Comparison of ENCODE assay signal across 16 cellular contexts in the genomic region with DNA sequence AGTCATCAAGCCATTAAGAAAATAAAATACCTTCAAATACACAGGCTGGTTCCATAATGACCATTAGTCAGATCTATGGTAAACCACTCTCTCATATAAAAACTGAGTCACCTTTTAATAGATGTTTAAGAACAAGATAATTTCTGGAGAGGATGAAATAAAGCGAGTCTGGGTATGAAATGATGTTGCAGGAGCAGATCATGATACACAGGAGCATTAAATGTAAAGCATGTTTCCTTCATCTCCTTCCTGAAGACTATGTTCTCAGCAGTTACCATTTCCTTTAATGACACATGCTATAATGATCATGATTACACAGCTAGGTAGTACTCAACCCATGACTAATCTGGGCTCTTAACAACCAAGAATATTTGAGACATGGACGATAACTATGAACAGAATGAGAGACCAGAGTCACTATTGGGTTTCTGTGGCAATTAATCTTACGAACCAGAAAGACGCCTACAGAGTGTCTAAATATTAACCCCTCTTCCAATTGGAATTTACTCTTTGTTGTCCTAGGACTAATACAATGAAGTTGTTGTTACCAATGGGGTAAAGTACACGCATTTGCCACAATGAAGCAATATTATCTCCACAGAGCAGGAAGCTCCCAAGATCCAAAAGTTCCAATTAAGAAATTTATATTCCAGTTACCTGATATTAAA.
DNase-seq lines count a peak whose midpoint lies in the region; ATAC-seq, FAIRE-seq and TF ChIP-seq lines count a peak whose summit lies in the region.
"Had no signal": no experiment of that assay in that cellular context is flagged by ENCODE, and none has a peak within 500 bp of the region (broad histone marks: within the 10 kb centered on the region; RNA-seq: fewer than 3 reads in every experiment).

No MANE protein-coding gene starts in this region.

- TF ChIP-seq EP300 in K562 (IDR thresholded peaks at IDR 0.05; ENCODE audit: low read length): no peak

- no peak overlapping the region for H2AFZ ChIP-seq in K562 (ENCODE audit: low read depth, low read length)
- H2AFZ ChIP-seq: neural progenitor cell had no signal

- intact Hi-C loops in K562 (cut with micrococcal nuclease): no loop called here

- H3K36me3 ChIP-seq in K562 (ENCODE audit: control insufficient read depth, insufficient read depth, low read length) (no peaks in the 10 kb centered on the region), liver (ENCODE audit: control insufficient read depth in 4 of 4, insufficient read depth in 3 of 4, low read depth in 1 of 4, low read length in 3 of 4) (no peaks in the 10 kb centered on the region)
- H3K36me3 ChIP-seq: esophagus muscularis mucosa, neural progenitor cell had no signal

- H3K79me2 ChIP-seq in K562 (ENCODE audit: control insufficient read depth, insufficient read depth, low read length): peaks cover 31% of the 10 kb centered on the region

- peak overlapping the region; percentile 8; the same call in 1 of the 3 replicates for H3K27ac ChIP-seq in K562 (ENCODE audit: extremely low read depth, low read depth, low read length)
- H3K27ac ChIP-seq in liver (ENCODE audit: low read depth in 1 of 2, low read length in 2 of 2): peak overlapping the region in 1 of 2 donors; percentile 22
- H3K27ac ChIP-seq: BLaER1 treated with 17β-estradiol and CSF1 and Interleukin-3, amounts not matched to agents 10 nM and 100 nM; esophagus muscularis mucosa; neural progenitor cell had no signal

- no peaks in the 10 kb centered on the region for H3K9me3 ChIP-seq in K562 (replicated peaks; ENCODE audit: control insufficient read depth, insufficient read depth, low read depth, low read length)
- no peaks in the 10 kb centered on the region for H3K9me3 ChIP-seq in liver (ENCODE audit: control insufficient read depth in 4 of 4, low read length in 3 of 4)
- H3K9me3 ChIP-seq: esophagus muscularis mucosa had no signal

- H3K4me2 ChIP-seq in K562 (ENCODE audit: insufficient read depth, low read length): no peak overlapping the region
- H3K4me2 ChIP-seq: BLaER1 treated with 17β-estradiol and CSF1 and Interleukin-3, amounts not matched to agents 10 nM and 100 nM; neural progenitor cell had no signal

- no peak for TF ChIP-seq POLR2A in K562 (conservative IDR thresholded peaks at IDR 0.05)

- H3K9ac ChIP-seq in K562 (ENCODE audit: insufficient read depth in 1 of 2, low read depth in 2 of 2, low read length in 2 of 2) (no peak overlapping the region), liver (ENCODE audit: low read depth in 1 of 2, low read length in 2 of 2) (no peak overlapping the region)
- H3K9ac ChIP-seq: BLaER1 treated with 17β-estradiol and CSF1 and Interleukin-3, amounts not matched to agents 10 nM and 100 nM; neural progenitor cell had no signal

- 58% methylated on average over 5 of the region's 5 CpGs for WGBS in K562 (ENCODE audit: insufficient coverage, low coverage, missing lambda C conversion rate)
- WGBS in liver: 47% methylated on average over 5 of the region's 5 CpGs

- DNase-seq in AG08396 (ENCODE audit: low spot score) (peak; percentile 6), HS-5 (ENCODE audit: low read depth) (peak; percentile 74), K562 (ENCODE audit: extremely low read depth in 1 of 4, low spot score in 3 of 4) (no peak), iPS-NIHi11 (ENCODE audit: low spot score) (no peak), NCI-H2171 treated with DMSO at 0.1 percent for 48 hours (lab: John Stamatoyannopoulos, UW) (no peak)
- DNase-seq in stimulated activated naive CD4-positive, alpha-beta T cell treated with Interleukin-2 at 50 U/mL for 16 hours (lab: John Stamatoyannopoulos, UW): no peak
- DNase-seq: activated gamma-delta T cell treated with Interleukin-2 at 50 U/mL for 16 hours; central memory CD4-positive, alpha-beta T cell; NCI-H1694; T-helper 2 cell had no signal

- no TSS peak for BruUV-seq in K562 (replicated peaks; lab: Mats Ljungman, UMichigan)

- H3K9me1 ChIP-seq in K562 (ENCODE audit: control insufficient read depth, insufficient read depth, low read length): no peaks in the 10 kb centered on the region

- in situ Hi-C loops in K562 (cut with MboI): no loop called here

- no peak for ATAC-seq in K562
- no peak for ATAC-seq in HG03460 (IDR thresholded peaks at IDR 0.05; ENCODE audit: unreplicated experiment)

- H3K27me3 ChIP-seq in K562 (ENCODE audit: control insufficient read depth in 2 of 2, insufficient read depth in 2 of 2, low read length in 2 of 2) (no peaks in the 10 kb centered on the region), liver (ENCODE audit: control insufficient read depth in 4 of 4, insufficient read depth in 4 of 4, low read length in 3 of 4) (no peaks in the 10 kb centered on the region)
- H3K27me3 ChIP-seq: BLaER1 treated with 17β-estradiol and CSF1 and Interleukin-3, amounts not matched to agents 10 nM and 100 nM; esophagus muscularis mucosa; neural progenitor cell had no signal

- FAIRE-seq in K562 (lab: Jason Lieb, UNC): no peak
- FAIRE-seq: HTR-8/SVneo had no signal

- CTCF ChIA-PET in K562 (lab: Yijun Ruan, JAX; ENCODE audit: low intra/inter-chr PET ratio): interaction anchor here (0.7 kb wide), 1 partner anchor 107 kb away, joined by 4 read pairs; no protein-coding TSS in a partner anchor

- TF ChIP-seq RAD21 in K562 (CRISPR knock-in tag; conservative IDR thresholded peaks at IDR 0.05 in 1 of 2, IDR thresholded peaks at IDR 0.05 in 1 of 2) (no peak), liver (IDR thresholded peaks at IDR 0.05) (no peak)

- H3K4me3 ChIP-seq in K562 (no peak overlapping the region), liver (ENCODE audit: low read depth in 1 of 3, low read length in 3 of 3) (no peak overlapping the region)
- H3K4me3 ChIP-seq: BLaER1 treated with 17β-estradiol and CSF1 and Interleukin-3, amounts not matched to agents 10 nM and 100 nM; esophagus muscularis mucosa; neural progenitor cell had no signal

- peaks cover 0 to 19% of the 10 kb centered on the region in 2 experiments; a peak in 3 of 5 replicates for H3K4me1 ChIP-seq in K562 (replicated peaks in 1 of 2; ENCODE audit: control insufficient read depth in 2 of 2, insufficient read depth in 2 of 2, low read length in 2 of 2)
- peaks cover 0 to 10% (median 5%) of the 10 kb centered on the region in 4 donors for H3K4me1 ChIP-seq in liver (ENCODE audit: control insufficient read depth in 4 of 4, insufficient read depth in 4 of 4, low read length in 3 of 4)

- TF ChIP-seq CTCF in K562 (IDR thresholded peaks at IDR 0.05 in 2 of 3, conservative IDR thresholded peaks at IDR 0.05 in 1 of 3; ENCODE audit: insufficient read depth in 2 of 3, low read depth in 1 of 3, low read length in 3 of 3) (no peak), liver (IDR thresholded peaks at IDR 0.05; ENCODE audit: low read depth, low read length, missing input control) (no peak)

- POLR2A ChIA-PET in K562 (lab: Yijun Ruan, JAX): no interaction called here

- no peaks in the 10 kb centered on the region for H4K20me1 ChIP-seq in K562 (replicated peaks; ENCODE audit: control insufficient read depth, insufficient read depth, low read length)

TF ChIP-seq in K562, 482 proteins besides CTCF, POLR2A, EP300 and RAD21:
- no peak for TF ChIP-seq HDAC2 (IDR thresholded peaks at IDR 0.05)
- TF ChIP-seq COPS2 (conservative IDR thresholded peaks at IDR 0.05): no peak
- TF ChIP-seq SIX5 (IDR thresholded peaks at IDR 0.05; ENCODE audit: borderline replicate concordance in 1 of 2, insufficient read depth in 1 of 2, low read depth in 1 of 2, low read length in 2 of 2): no peak
- TF ChIP-seq HMBOX1 (IDR thresholded peaks at IDR 0.05): peak; percentile 69; the same call in 1 of the 2 replicates
- TF ChIP-seq KLF1 (tag; IDR thresholded peaks at IDR 0.05): no peak

TF ChIP-seq in liver, 16 proteins besides CTCF, POLR2A, EP300 and RAD21 (continues in another document):
- peak; percentile 70 for TF ChIP-seq HNF4G (IDR thresholded peaks at IDR 0.05)
- TF ChIP-seq FOXA2 (IDR thresholded peaks at IDR 0.05): no peak
- TF ChIP-seq EGR1 (IDR thresholded peaks at IDR 0.05; ENCODE audit: low read depth in 2 of 2): no peak
- TF ChIP-seq REST (IDR thresholded peaks at IDR 0.05): no peak
- TF ChIP-seq, protein P1, sequence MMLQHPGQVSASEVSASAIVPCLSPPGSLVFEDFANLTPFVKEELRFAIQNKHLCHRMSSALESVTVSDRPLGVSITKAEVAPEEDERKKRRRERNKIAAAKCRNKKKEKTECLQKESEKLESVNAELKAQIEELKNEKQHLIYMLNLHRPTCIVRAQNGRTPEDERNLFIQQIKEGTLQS (IDR thresholded peaks at IDR 0.05): no peak
- TF ChIP-seq, protein P2, sequence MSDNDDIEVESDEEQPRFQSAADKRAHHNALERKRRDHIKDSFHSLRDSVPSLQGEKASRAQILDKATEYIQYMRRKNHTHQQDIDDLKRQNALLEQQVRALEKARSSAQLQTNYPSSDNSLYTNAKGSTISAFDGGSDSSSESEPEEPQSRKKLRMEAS (IDR thresholded peaks at IDR 0.05): peak; percentile 27
- peak; percentile 23 to 52 for TF ChIP-seq RXRA (IDR thresholded peaks at IDR 0.05)
- TF ChIP-seq HNF4A (conservative IDR thresholded peaks at IDR 0.05): peak; percentile 72 to 90
- TF ChIP-seq FOXA1 (IDR thresholded peaks at IDR 0.05): no peak
- no peak for TF ChIP-seq JUND (IDR thresholded peaks at IDR 0.05)
- no peak for TF ChIP-seq NR2F2 (IDR thresholded peaks at IDR 0.05)

Comparison
In these comparisons a context has a peak if more than half of its experiments do, and no peak if none do; other contexts are left out.
1. DNase-seq: peak in AG08396 (single experiment) and HS-5 (single experiment); none in K562 (0 of 4), iPS-NIHi11 (single experiment), NCI-H2171 treated with DMSO at 0.1 percent for 48 hours (single experiment) and stimulated activated naive CD4-positive, alpha-beta T cell treated with Interleukin-2 at 50 U/mL for 16 hours (single experiment).